In genomic region chr18:55541571-55541970, GRCh38 we compare ENCODE assay signal across 24 cellular contexts.
"Had no signal": no experiment of that assay in that cellular context is flagged by ENCODE, and none has a peak within 500 bp of the region (broad histone marks: within the 10 kb centered on the region; RNA-seq: fewer than 3 reads in every experiment).

No MANE protein-coding gene starts in this region.

- H3K27ac ChIP-seq: ascending aorta had no signal

- H3K27me3 ChIP-seq: ascending aorta had no signal

- H3K27me3 Mint-ChIP-seq: activated B cell treated with CpG ODN at 0.5 μM for 24 hours; activated CD4-positive, alpha-beta T cell treated with anti-CD3 and anti-CD28 coated beads, Interleukin-2, amount 10 ng/mL, durations not matched to agents 24 days and 14 days; activated CD8-positive, alpha-beta memory T cell treated with anti-CD3 and anti-CD28 coated beads, Interleukin-2, amount 10 ng/mL, durations not matched to agents 7 days and 5 days; activated naive CD4-positive, alpha-beta T cell treated with anti-CD3 and anti-CD28 coated beads, Interleukin-2, amount 50 U/mL, for 24 hours; activated T-cell treated with anti-CD3 and anti-CD28 coated beads, Interleukin-2, amount 50 U/mL, for 24 hours; brain; central memory CD8-positive, alpha-beta T cell; T-helper 17 cell had no signal

- H3K4me3 Mint-ChIP-seq: activated B cell treated with CpG ODN at 0.5 μM for 24 hours; activated CD4-positive, alpha-beta T cell treated with anti-CD3 and anti-CD28 coated beads, Interleukin-2, amount 10 ng/mL, durations not matched to agents 24 days and 14 days; activated CD8-positive, alpha-beta memory T cell treated with anti-CD3 and anti-CD28 coated beads, Interleukin-2, amount 10 ng/mL, durations not matched to agents 7 days and 5 days; activated naive CD4-positive, alpha-beta T cell treated with anti-CD3 and anti-CD28 coated beads, Interleukin-2, amount 50 U/mL, for 24 hours; activated T-cell treated with anti-CD3 and anti-CD28 coated beads, Interleukin-2, amount 50 U/mL, for 24 hours; activated T-helper 1 cell treated with anti-CD3 and anti-CD28 coated beads, Interleukin-12 subunit alpha, Interleukin-12 subunit beta, Interleukin-2, Interleukin-4 antibody, amounts not matched to agents 30 ng/mL and 10 ng/mL and 1 ng/mL, durations not matched to agents 14 hours and 24 hours and 36 hours; brain; central memory CD8-positive, alpha-beta T cell; T-helper 17 cell had no signal

- H3K36me3 Mint-ChIP-seq: activated CD8-positive, alpha-beta memory T cell treated with anti-CD3 and anti-CD28 coated beads, Interleukin-2, amount 10 ng/mL, durations not matched to agents 7 days and 5 days; activated naive CD4-positive, alpha-beta T cell treated with anti-CD3 and anti-CD28 coated beads, Interleukin-2, amount 50 U/mL, for 24 hours had no signal

- H3K27ac Mint-ChIP-seq: activated B cell treated with CpG ODN at 0.5 μM for 24 hours; activated CD4-positive, alpha-beta T cell treated with anti-CD3 and anti-CD28 coated beads, Interleukin-2, amount 10 ng/mL, durations not matched to agents 24 days and 14 days; activated CD8-positive, alpha-beta memory T cell treated with anti-CD3 and anti-CD28 coated beads, Interleukin-2, amount 10 ng/mL, durations not matched to agents 7 days and 5 days; activated naive CD4-positive, alpha-beta T cell treated with anti-CD3 and anti-CD28 coated beads, Interleukin-2, amount 50 U/mL, for 24 hours; activated T-cell treated with anti-CD3 and anti-CD28 coated beads, Interleukin-2, amount 50 U/mL, for 24 hours; activated T-helper 1 cell treated with anti-CD3 and anti-CD28 coated beads, Interleukin-12 subunit alpha, Interleukin-12 subunit beta, Interleukin-2, Interleukin-4 antibody, amounts not matched to agents 30 ng/mL and 10 ng/mL and 1 ng/mL, durations not matched to agents 14 hours and 24 hours and 36 hours; T-helper 17 cell had no signal

- H3K4me3 ChIP-seq: ascending aorta had no signal

- H3K36me3 ChIP-seq: ascending aorta had no signal

- DNase-seq: activated B cell treated with CpG ODN at 0.5 μM for 24 hours; activated CD4-positive, alpha-beta T cell treated with anti-CD3 and anti-CD28 coated beads for 1 hour; activated CD4-positive, alpha-beta T cell treated with anti-CD3 and anti-CD28 coated beads, Interleukin-2, amount 10 ng/mL, durations not matched to agents 24 days and 14 days; activated CD4-positive, alpha-beta T cell treated with anti-CD3 and anti-CD28 coated beads, Interleukin-2, amount 50 U/mL, for 48 hours; activated CD8-positive, alpha-beta memory T cell treated with anti-CD3 and anti-CD28 coated beads, Interleukin-2, amount 10 ng/mL, durations not matched to agents 7 days and 5 days; activated effector memory CD4-positive, alpha-beta T cell treated with Interleukin-2 at 50 U/mL for 16 hours; activated naive CD4-positive, alpha-beta T cell; activated T-cell treated with anti-CD3 and anti-CD28 coated beads, Interleukin-2, amount 50 U/mL, for 24 hours; amniotic stem cell; MV-4-11; NCI-H1092 treated with DMSO at 0.1 percent for 48 hours; NCI-H1417 treated with DMSO at 0.1 percent for 48 hours; NCI-H1694 treated with DMSO at 0.1 percent for 48 hours; NCI-H2029 treated with DMSO at 0.1 percent for 48 hours; NCI-H510A treated with DMSO at 0.1 percent for 48 hours; PC-3; SHP77; T-helper 17 cell; T-helper 9 cell had no signal

- H3K9me3 Mint-ChIP-seq: activated B cell treated with CpG ODN at 0.5 μM for 24 hours; activated CD4-positive, alpha-beta T cell treated with anti-CD3 and anti-CD28 coated beads, Interleukin-2, amount 10 ng/mL, durations not matched to agents 24 days and 14 days; activated naive CD4-positive, alpha-beta T cell treated with anti-CD3 and anti-CD28 coated beads, Interleukin-2, amount 50 U/mL, for 24 hours; activated T-cell treated with anti-CD3 and anti-CD28 coated beads, Interleukin-2, amount 50 U/mL, for 24 hours; activated T-helper 1 cell treated with anti-CD3 and anti-CD28 coated beads, Interleukin-12 subunit alpha, Interleukin-12 subunit beta, Interleukin-2, Interleukin-4 antibody, amounts not matched to agents 30 ng/mL and 10 ng/mL and 1 ng/mL, durations not matched to agents 14 hours and 24 hours and 36 hours had no signal

- ATAC-seq: activated CD8-positive, alpha-beta memory T cell treated with anti-CD3 and anti-CD28 coated beads, Interleukin-2, amount 10 ng/mL, durations not matched to agents 7 days and 5 days; PC-3; T-helper 17 cell had no signal

- H3K4me1 ChIP-seq: ascending aorta had no signal

- H3K4me1 Mint-ChIP-seq: activated B cell treated with CpG ODN at 0.5 μM for 24 hours; activated CD4-positive, alpha-beta T cell treated with anti-CD3 and anti-CD28 coated beads, Interleukin-2, amount 10 ng/mL, durations not matched to agents 24 days and 14 days; activated CD8-positive, alpha-beta memory T cell treated with anti-CD3 and anti-CD28 coated beads, Interleukin-2, amount 10 ng/mL, durations not matched to agents 7 days and 5 days; activated naive CD4-positive, alpha-beta T cell treated with anti-CD3 and anti-CD28 coated beads, Interleukin-2, amount 50 U/mL, for 24 hours; central memory CD8-positive, alpha-beta T cell; T-helper 17 cell had no signal

- H3K9me3 ChIP-seq: ascending aorta had no signal
